In the genomic region with DNA sequence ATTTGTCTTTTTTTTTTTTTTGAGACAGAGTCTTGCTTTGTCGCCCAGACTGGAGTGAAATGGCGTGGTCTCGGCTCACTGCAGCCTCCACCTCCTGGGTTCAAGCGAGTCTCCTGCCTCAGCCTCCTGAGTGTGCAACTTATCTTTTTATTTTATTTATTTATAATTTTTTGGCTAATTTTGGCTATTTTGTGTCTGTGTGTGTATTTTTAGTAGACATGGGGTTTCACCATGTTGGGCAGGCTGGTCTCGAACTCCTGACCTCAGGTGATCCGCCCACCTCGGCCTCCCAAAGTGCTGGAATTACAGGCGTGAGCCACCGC, we compare ENCODE assay signal across 8 cellular contexts. TPM values are rescaled to one million over a fixed set of nuclear protein-coding genes. Genes with fewer than 3 reads are reported as not detected.
DNase-seq lines count a peak whose midpoint lies in the region; ATAC-seq and TF ChIP-seq lines count a peak whose summit lies in the region.
"Not testable (repeated sequence)": the region's sequence is repeated elsewhere in the genome, so short reads cannot be mapped to it uniquely, and the experiment has no call there.

No MANE protein-coding gene starts in this region.

- H3K36me3 ChIP-seq in HEK293 (ENCODE audit: control insufficient read depth in 2 of 2, insufficient read depth in 1 of 2, low read length in 2 of 2); SJSA1; iPS-15b (ENCODE audit: control insufficient read depth, insufficient read depth, low read length): not testable (repeated sequence)

- POLR2A ChIA-PET in AG04450 (lab: Yijun Ruan, JAX) (interaction anchor here (0.6 to 1.0 kb wide), 3 partner anchors 11 to 112 kb away, joined by 3 to 6 read pairs (median 5); no protein-coding TSS in a partner anchor), HEK293 (lab: Yijun Ruan, JAX) (interaction anchor here (0.6 to 1.1 kb wide), 4 partner anchors 16 to 54 kb away, joined by 3 to 4 read pairs (median 3); a partner anchor contains a TSS)

- CTCF ChIA-PET in AG04450 (lab: Charles Lee) = interaction anchor here (0.7 to 2.0 kb wide), 4 partner anchors 16 to 28 kb away, joined by 3 to 18 read pairs (median 6); no protein-coding TSS in a partner anchor
- CTCF ChIA-PET in HEK293 (lab: Yijun Ruan, JAX) = interaction anchor here (0.6 to 1.5 kb wide), 4 partner anchors 16 to 34 kb away, joined by 3 to 8 read pairs (median 4); no protein-coding TSS in a partner anchor

- H3K4me3 Mint-ChIP-seq in effector memory CD8-positive, alpha-beta T cell = peak overlapping the region; percentile 75 to 81
- peak overlapping the region; percentile 86 to 95 (median 92) for H3K4me3 Mint-ChIP-seq in nephron
- H3K4me3 Mint-ChIP-seq in stimulated activated naive B cell treated with anti-CD40 and anti-IgM and Interleukin-4, amounts not matched to agents 10 μg/mL and 1 μg/mL and 100 μg/mL, for 72 hours = peak overlapping the region; percentile 85 to 86

- H3K27me3 ChIP-seq in AG04450 (ENCODE audit: control insufficient read depth, insufficient read depth, low read length); SJSA1 (replicated peaks); iPS-15b (ENCODE audit: control insufficient read depth, insufficient read depth, low read length): not testable (repeated sequence)

- H3K27me3 Mint-ChIP-seq in effector memory CD8-positive, alpha-beta T cell; stimulated activated naive B cell treated with anti-CD40 and anti-IgM and Interleukin-4, amounts not matched to agents 10 μg/mL and 1 μg/mL and 100 μg/mL, for 72 hours: not testable (repeated sequence)
- H3K27me3 Mint-ChIP-seq in nephron (ENCODE audit: low read depth) = peaks cover 20% of the 10 kb centered on the region

- DNase-seq in AG04450 (ENCODE audit: low read depth, low spot score); SJSA1 (ENCODE audit: low read depth in 1 of 2, low spot score in 2 of 2); activated naive CD4-positive, alpha-beta T cell treated with anti-CD3 and anti-CD28 coated beads, Interleukin-2, amount 50 U/mL, for 72 hours (ENCODE audit: low spot score in 2 of 2); effector memory CD8-positive, alpha-beta T cell; stimulated activated naive B cell treated with anti-CD40 and anti-IgM and Interleukin-4, amounts not matched to agents 10 μg/mL and 1 μg/mL and 100 μg/mL, for 72 hours: not testable (repeated sequence)

- peaks cover 14% of the 10 kb centered on the region for H3K9me3 ChIP-seq in AG04450 (ENCODE audit: control insufficient read depth, insufficient read depth, low read length)
- H3K9me3 ChIP-seq in HEK293 (ENCODE audit: control insufficient read depth, insufficient read depth, low read depth, low read length); SJSA1 (replicated peaks); iPS-15b (ENCODE audit: control insufficient read depth, insufficient read depth, low read length): not testable (repeated sequence)

- H3K9me3 Mint-ChIP-seq in activated naive CD4-positive, alpha-beta T cell treated with anti-CD3 and anti-CD28 coated beads, Interleukin-2, amount 50 U/mL, for 72 hours = peaks cover 11 to 15% of the 10 kb centered on the region in 2 donors
- H3K9me3 Mint-ChIP-seq in effector memory CD8-positive, alpha-beta T cell; nephron; stimulated activated naive B cell treated with anti-CD40 and anti-IgM and Interleukin-4, amounts not matched to agents 10 μg/mL and 1 μg/mL and 100 μg/mL, for 72 hours: not testable (repeated sequence)

- H3K27ac ChIP-seq in AG04450 (ENCODE audit: low read depth, low read length) = peak overlapping the region; percentile 93
- peak overlapping the region; percentile 33; the same call in 1 of the 2 replicates for H3K27ac ChIP-seq in HEK293 (ENCODE audit: extremely low read depth, low read depth, low read length)
- H3K27ac ChIP-seq in SJSA1 = peak overlapping the region; percentile 53; the same call in 1 of the 2 replicates

- TF ChIP-seq CTCF in AG04450 (IDR thresholded peaks at IDR 0.05; ENCODE audit: low read depth, low read length); HEK293 (tag by site-specific recombination; IDR thresholded peaks at IDR 0.05); nephron (IDR thresholded peaks at IDR 0.05; ENCODE audit: unreplicated experiment in 3 of 3): not testable (repeated sequence)

- H3K9ac ChIP-seq in iPS-15b (ENCODE audit: low read depth, low read length) = not testable (repeated sequence)

- H3K27ac Mint-ChIP-seq in activated naive CD4-positive, alpha-beta T cell treated with anti-CD3 and anti-CD28 coated beads, Interleukin-2, amount 50 U/mL, for 72 hours = peak overlapping the region; percentile 89 to 95
- H3K27ac Mint-ChIP-seq in effector memory CD8-positive, alpha-beta T cell = peak overlapping the region; percentile 94 to 98
- H3K27ac Mint-ChIP-seq in nephron = peak overlapping the region; percentile 98 to 100 (median 99)
- H3K27ac Mint-ChIP-seq in stimulated activated naive B cell treated with anti-CD40 and anti-IgM and Interleukin-4, amounts not matched to agents 10 μg/mL and 1 μg/mL and 100 μg/mL, for 72 hours = peak overlapping the region; percentile 95

- not testable (repeated sequence) for ATAC-seq in activated naive CD4-positive, alpha-beta T cell treated with anti-CD3 and anti-CD28 coated beads, Interleukin-2, amount 50 U/mL, for 72 hours; effector memory CD8-positive, alpha-beta T cell (replicated peaks); stimulated activated naive B cell treated with anti-CD40 and anti-IgM and Interleukin-4, amounts not matched to agents 10 μg/mL and 1 μg/mL and 100 μg/mL, for 72 hours (replicated peaks)

- H3K36me3 Mint-ChIP-seq in activated naive CD4-positive, alpha-beta T cell treated with anti-CD3 and anti-CD28 coated beads, Interleukin-2, amount 50 U/mL, for 72 hours = peaks cover 31 to 33% of the 10 kb centered on the region in 2 donors
- H3K36me3 Mint-ChIP-seq in effector memory CD8-positive, alpha-beta T cell (ENCODE audit: insufficient read depth) = peaks cover 29% of the 10 kb centered on the region
- not testable (repeated sequence) for H3K36me3 Mint-ChIP-seq in nephron (ENCODE audit: low read depth); stimulated activated naive B cell treated with anti-CD40 and anti-IgM and Interleukin-4, amounts not matched to agents 10 μg/mL and 1 μg/mL and 100 μg/mL, for 72 hours

- H3K4me1 ChIP-seq in HEK293 (ENCODE audit: control insufficient read depth, insufficient read depth, low read length); iPS-15b (ENCODE audit: control insufficient read depth, insufficient read depth, low read length): not testable (repeated sequence)
- H3K4me1 ChIP-seq in SJSA1 (replicated peaks) = peaks cover 22% of the 10 kb centered on the region

- H3K4me3 ChIP-seq in AG04450 (ENCODE audit: low read depth, low read length) (peak overlapping the region; percentile 56), HEK293 (ENCODE audit: low read depth, low read length) (peak overlapping the region; percentile 46), SJSA1 (peak overlapping the region; percentile 36), iPS-15b (ENCODE audit: low read depth, low read length) (peak overlapping the region; percentile 67)

- peaks cover 26 to 31% of the 10 kb centered on the region in 2 donors for H3K4me1 Mint-ChIP-seq in effector memory CD8-positive, alpha-beta T cell (ENCODE audit: low read depth in 2 of 2)
- H3K4me1 Mint-ChIP-seq in nephron = not testable (repeated sequence)
- H3K4me1 Mint-ChIP-seq in stimulated activated naive B cell treated with anti-CD40 and anti-IgM and Interleukin-4, amounts not matched to agents 10 μg/mL and 1 μg/mL and 100 μg/mL, for 72 hours = peaks cover 36 to 75% of the 10 kb centered on the region in 2 donors

TF ChIP-seq in HEK293, 187 proteins besides CTCF, POLR2A, EP300 and RAD21:
- TF ChIP-seq, protein P1, sequence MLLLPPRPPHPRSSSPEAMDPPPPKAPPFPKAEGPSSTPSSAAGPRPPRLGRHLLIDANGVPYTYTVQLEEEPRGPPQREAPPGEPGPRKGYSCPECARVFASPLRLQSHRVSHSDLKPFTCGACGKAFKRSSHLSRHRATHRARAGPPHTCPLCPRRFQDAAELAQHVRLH (tag by site-specific recombination; IDR thresholded peaks at IDR 0.05) = 0 out of 2 replicates have a peak, but pooled peaks have one; percentile 9
TF ChIP-seq in HEK293: peak in this region for 1; not testable (repeated sequence) for 186.

RNA-seq across cellular contexts. Expression of a gene that starts 27.4 kb away (rescaled TPM):
- 127 and 136 TPM in 2 replicates for polyA plus RNA-seq in AG04450 (2011; rRNA removed)
- 79.3 and 95.1 TPM in 2 replicates for polyA minus RNA-seq in AG04450 (2011; rRNA and poly(A)+ RNA removed)
- total RNA-seq in SJSA1 (2014; rRNA removed; shearing (Covaris generic)) = 214 and 294 TPM in 2 replicates
- total RNA-seq in activated naive CD4-positive, alpha-beta T cell treated with anti-CD3 and anti-CD28 coated beads, Interleukin-2, amount 50 U/mL, for 72 hours = 100 to 1,000 TPM; 493 to 574 TPM

RNA-seq across cellular contexts. Expression of a gene that starts 39.6 kb away (rescaled TPM):
- polyA plus RNA-seq in AG04450 (2011; rRNA removed) = 41.7 and 50.0 TPM in 2 replicates
- 54.3 and 61.5 TPM in 2 replicates for polyA minus RNA-seq in AG04450 (2011; rRNA and poly(A)+ RNA removed)
- total RNA-seq in SJSA1 (2014; rRNA removed; shearing (Covaris generic)) = 20.9 and 49.5 TPM in 2 replicates
- 100 to 1,000 TPM; 107 to 139 TPM for total RNA-seq in activated naive CD4-positive, alpha-beta T cell treated with anti-CD3 and anti-CD28 coated beads, Interleukin-2, amount 50 U/mL, for 72 hours

RNA-seq across cellular contexts. Expression of a gene that starts 40.4 kb away (rescaled TPM):
- polyA plus RNA-seq in AG04450 (2011; rRNA removed) = 26.8 and 27.3 TPM in 2 replicates
- 33.7 and 37.1 TPM in 2 replicates for polyA minus RNA-seq in AG04450 (2011; rRNA and poly(A)+ RNA removed)
- total RNA-seq in SJSA1 (2014; rRNA removed; shearing (Covaris generic)) = 7.8 and 7.9 TPM in 2 replicates
- total RNA-seq in activated naive CD4-positive, alpha-beta T cell treated with anti-CD3 and anti-CD28 coated beads, Interleukin-2, amount 50 U/mL, for 72 hours = 10 to 100 TPM; 19.8 to 27.4 TPM

RNA-seq across cellular contexts. Expression of a gene that starts 54.5 kb away (rescaled TPM):
- 32.3 and 38.7 TPM in 2 replicates for polyA plus RNA-seq in AG04450 (2011; rRNA removed)
- 75.5 and 88.4 TPM in 2 replicates for polyA minus RNA-seq in AG04450 (2011; rRNA and poly(A)+ RNA removed)
- 38.8 and 59.3 TPM in 2 replicates for total RNA-seq in SJSA1 (2014; rRNA removed; shearing (Covaris generic))
- 10 to 100 TPM; 84.7 to 91.3 TPM for total RNA-seq in activated naive CD4-positive, alpha-beta T cell treated with anti-CD3 and anti-CD28 coated beads, Interleukin-2, amount 50 U/mL, for 72 hours

Comparison
In these comparisons a context has a peak if more than half of its experiments do, and no peak if none do; other contexts are left out.
1. H3K27ac ChIP-seq: peak in every context shown above with its lines; median percentile 93 in AG04450; 53 in SJSA1; 33 in HEK293.